Comparison of ENCODE assay signal across 20 cellular contexts in genomic region chr20:37841389-37841788, GRCh38.
DNase-seq lines count a peak whose midpoint lies in the region; ATAC-seq and TF ChIP-seq lines count a peak whose summit lies in the region.
"Had no signal": no experiment of that assay in that cellular context is flagged by ENCODE, and none has a peak within 500 bp of the region (broad histone marks: within the 10 kb centered on the region; RNA-seq: fewer than 3 reads in every experiment).

No MANE protein-coding gene starts in this region.

- no peaks in the 10 kb centered on the region for H3K79me2 ChIP-seq in neural progenitor cell (ENCODE audit: low read depth)
- no peaks in the 10 kb centered on the region for H3K79me2 ChIP-seq in PC-3 (ENCODE audit: low read length)

- ATAC-seq in left lobe of liver = peak; percentile 78
- ATAC-seq in PC-3 = no peak
- ATAC-seq: GM12878 had no signal

- H2AFZ ChIP-seq in neural progenitor cell (replicated peaks) (no peak overlapping the region), mesenchymal stem cell (ENCODE audit: low read depth, low read length) (no peak overlapping the region), PC-3 (ENCODE audit: low read length) (no peak overlapping the region)
- H2AFZ ChIP-seq: GM23248 had no signal

- H2BK15ac ChIP-seq in mesenchymal stem cell (ENCODE audit: low read depth, poor library complexity, severe bottlenecking) = no peak overlapping the region

- H3K4me3 Mint-ChIP-seq in neural progenitor cell = no peak overlapping the region
- H3K4me3 Mint-ChIP-seq: B cell; CD4-positive, CD25-positive, alpha-beta regulatory T cell; CD8-positive, alpha-beta memory T cell had no signal

- H4K20me1 ChIP-seq in neural progenitor cell (ENCODE audit: low read depth) (no peaks in the 10 kb centered on the region), PC-3 (ENCODE audit: low read length) (no peaks in the 10 kb centered on the region)

- H3K9ac ChIP-seq in neural progenitor cell (no peak overlapping the region), mesenchymal stem cell (ENCODE audit: low read length) (no peak overlapping the region), PC-3 (ENCODE audit: low read length) (no peak overlapping the region)
- H3K9ac ChIP-seq: BLaER1 treated with 17β-estradiol and CSF1 and Interleukin-3, amounts not matched to agents 10 nM and 100 nM; GM23248 had no signal

- no TSS peak for BruUV-seq in PC-3 (replicated peaks; lab: Mats Ljungman, UMichigan)

- H3K27ac Mint-ChIP-seq in neural progenitor cell = no peak overlapping the region
- H3K27ac Mint-ChIP-seq: B cell; CD8-positive, alpha-beta memory T cell had no signal

- no peak overlapping the region for H4K91ac ChIP-seq in mesenchymal stem cell (ENCODE audit: low read length)

- no peak overlapping the region for H3K4ac ChIP-seq in mesenchymal stem cell (ENCODE audit: low read depth in 1 of 2, low read length in 2 of 2)

- H4K8ac ChIP-seq in mesenchymal stem cell (ENCODE audit: low read length) = no peak overlapping the region

- H3K27me3 ChIP-seq in neural progenitor cell (no peaks in the 10 kb centered on the region), mesenchymal stem cell (ENCODE audit: control insufficient read depth in 1 of 2, insufficient read depth in 1 of 2, low read length in 2 of 2) (no peaks in the 10 kb centered on the region), PC-3 (ENCODE audit: low read length) (no peaks in the 10 kb centered on the region)
- H3K27me3 ChIP-seq: BLaER1 treated with 17β-estradiol and CSF1 and Interleukin-3, amounts not matched to agents 10 nM and 100 nM had no signal

- DNase-seq in left lobe of liver (ENCODE audit: low spot score) = no peak
- DNase-seq in neural progenitor cell (ENCODE audit: low spot score) = no peak
- no peak for DNase-seq in stimulated activated CD8-positive, alpha-beta memory T cell treated with anti-CD3 and anti-CD28 coated beads, Interleukin-4, amount 100 ng/mL, for 48 hours
- DNase-seq in GM13977 (ENCODE audit: low spot score) = no peak
- DNase-seq in mesenchymal stem cell = no peak
- no peak for DNase-seq in PC-3
- DNase-seq: CD4-positive, CD25-positive, alpha-beta regulatory T cell; CD8-positive, alpha-beta memory T cell; COR-L47; DMS 273 treated with DMSO at 0.1 percent for 48 hours; DND-41; EL; GM23248 had no signal

- H3K9me3 Mint-ChIP-seq in neural progenitor cell = no peaks in the 10 kb centered on the region
- H3K9me3 Mint-ChIP-seq: CD4-positive, CD25-positive, alpha-beta regulatory T cell; CD8-positive, alpha-beta memory T cell had no signal

- H3K27ac ChIP-seq in C4-2B (peak overlapping the region; percentile 59; the same call in 1 of the 2 replicates), VCaP (peak overlapping the region; percentile 90), neural progenitor cell (peak overlapping the region; percentile 96), mesenchymal stem cell (ENCODE audit: low read length, poor library complexity, severe bottlenecking) (no peak overlapping the region), PC-3 (ENCODE audit: low read length) (no peak overlapping the region)
- H3K27ac ChIP-seq: BLaER1 treated with 17β-estradiol and CSF1 and Interleukin-3, amounts not matched to agents 10 nM and 100 nM; GM23248; HL-60 had no signal

- H3K79me1 ChIP-seq in mesenchymal stem cell (replicated peaks; ENCODE audit: low read length, poor library complexity, severe bottlenecking) = peaks cover 7% of the 10 kb centered on the region

- H3K18ac ChIP-seq in mesenchymal stem cell (ENCODE audit: low read depth in 1 of 2, low read length in 2 of 2) = no peak overlapping the region

- POLR2A ChIA-PET in PC-3 (lab: Charles Lee; ENCODE audit: unreplicated experiment) = no interaction called here

- peaks cover 40% of the 10 kb centered on the region for H3F3A ChIP-seq in neural progenitor cell (ENCODE audit: low read depth)
- H3F3A ChIP-seq in PC-3 (ENCODE audit: low read length, unreplicated experiment) = no peaks in the 10 kb centered on the region

- in situ Hi-C loops in GM13977 (cut with MboI; ENCODE audit: low pct_unique_long_range_greater_than_20kb, low sequenced_read_pairs, unreplicated experiment) = no loop called here

- no peak overlapping the region for H2BK5ac ChIP-seq in mesenchymal stem cell (ENCODE audit: low read depth, low read length, poor library complexity, severe bottlenecking)

- peaks cover 12% of the 10 kb centered on the region for H3K36me3 Mint-ChIP-seq in neural progenitor cell

- no peaks in the 10 kb centered on the region for H3K9me2 ChIP-seq in PC-3 (replicated peaks; ENCODE audit: low read length)

- H3K4me3 ChIP-seq in neural progenitor cell (no peak overlapping the region), mesenchymal stem cell (ENCODE audit: insufficient read depth in 1 of 2, low read depth in 1 of 2, low read length in 2 of 2) (no peak overlapping the region), PC-3 (ENCODE audit: low read length) (no peak overlapping the region)
- H3K4me3 ChIP-seq: BLaER1 treated with 17β-estradiol and CSF1 and Interleukin-3, amounts not matched to agents 10 nM and 100 nM; GM12878; GM23248; HAP-1 had no signal

- peak overlapping the region; percentile 59 for H3K4me2 ChIP-seq in neural progenitor cell
- no peak overlapping the region for H3K4me2 ChIP-seq in mesenchymal stem cell (ENCODE audit: low read length, poor library complexity, severe bottlenecking)
- H3K4me2 ChIP-seq in PC-3 (ENCODE audit: low read length) = no peak overlapping the region
- H3K4me2 ChIP-seq: BLaER1 treated with 17β-estradiol and CSF1 and Interleukin-3, amounts not matched to agents 10 nM and 100 nM had no signal

- peaks cover 73% of the 10 kb centered on the region for H3K4me1 ChIP-seq in neural progenitor cell
- H3K4me1 ChIP-seq in mesenchymal stem cell (ENCODE audit: control insufficient read depth, insufficient read depth, low read depth, low read length) = no peaks in the 10 kb centered on the region
- H3K4me1 ChIP-seq in PC-3 (ENCODE audit: insufficient read depth, low read length) = 0 out of 2 replicates have a peak, but pooled peaks cover 8% of the 10 kb centered on the region

- intact Hi-C loops in PC-3 (cut with micrococcal nuclease) = no loop called here

- no peak overlapping the region for H3K23ac ChIP-seq in mesenchymal stem cell (ENCODE audit: low read length in 2 of 2)

- H2BK120ac ChIP-seq in mesenchymal stem cell (ENCODE audit: low read depth, low read length) = no peak overlapping the region

- peaks cover 2% of the 10 kb centered on the region for H3K27me3 Mint-ChIP-seq in neural progenitor cell (ENCODE audit: insufficient read depth, low read depth)
- H3K27me3 Mint-ChIP-seq: B cell; CD4-positive, CD25-positive, alpha-beta regulatory T cell had no signal

- H2AK5ac ChIP-seq in mesenchymal stem cell (ENCODE audit: low read length, severe bottlenecking) = no peak overlapping the region

- no peak for TF ChIP-seq CTCF in C4-2B (conservative IDR thresholded peaks at IDR 0.05)
- no peak for TF ChIP-seq CTCF in VCaP (conservative IDR thresholded peaks at IDR 0.05)
- TF ChIP-seq CTCF in neural progenitor cell (IDR thresholded peaks at IDR 0.05) = no peak
- TF ChIP-seq CTCF in GM13977 (IDR thresholded peaks at IDR 0.05; ENCODE audit: extremely low read depth, insufficient read depth, missing control alignments) = no peak
- no peak for TF ChIP-seq CTCF in PC-3 (conservative IDR thresholded peaks at IDR 0.05; ENCODE audit: low read depth, low read length)

- H3K4me1 Mint-ChIP-seq in neural progenitor cell = peaks cover 61% of the 10 kb centered on the region

- H3K9me3 ChIP-seq in neural progenitor cell (ENCODE audit: low read depth) (no peaks in the 10 kb centered on the region), mesenchymal stem cell (ENCODE audit: control insufficient read depth, low read length) (no peaks in the 10 kb centered on the region), PC-3 (ENCODE audit: low read length) (no peaks in the 10 kb centered on the region)
- H3K9me3 ChIP-seq: HAP-1 had no signal

- H2BK12ac ChIP-seq in mesenchymal stem cell (ENCODE audit: low read length in 2 of 2) = no peak overlapping the region

- CTCF ChIA-PET in PC-3 (lab: Charles Lee) = no interaction called here

- H3K14ac ChIP-seq in mesenchymal stem cell (ENCODE audit: low read length in 2 of 2) = no peak overlapping the region

- H3K36me3 ChIP-seq in neural progenitor cell (no peaks in the 10 kb centered on the region), mesenchymal stem cell (ENCODE audit: control insufficient read depth in 1 of 2, insufficient read depth in 2 of 2, low read depth in 1 of 2, low read length in 2 of 2) (peaks cover 13 to 60% of the 10 kb centered on the region in 2 experiments), PC-3 (ENCODE audit: low read depth, low read length) (peaks cover 13% of the 10 kb centered on the region; the same call in 1 of the 2 replicates)

Comparison
In these comparisons a context has a peak if more than half of its experiments do, and no peak if none do; other contexts are left out.
1. H3K27ac ChIP-seq: peak in C4-2B (single experiment), VCaP (single experiment) and neural progenitor cell (single experiment); none in mesenchymal stem cell (single experiment) and PC-3 (single experiment).